Comparison of ENCODE assay signal across 1 cellular context in genomic region chr11:61004841-61005240, GRCh38.
TF ChIP-seq lines count a peak whose summit lies in the region.

No MANE protein-coding gene starts in this region.

TF ChIP-seq in HEK293, 187 proteins besides CTCF, POLR2A, EP300 and RAD21 (continued from another document):
- no peak for TF ChIP-seq ZNF26 (tag by site-specific recombination; IDR thresholded peaks at IDR 0.05)
- TF ChIP-seq ZNF184 (tag by site-specific recombination; IDR thresholded peaks at IDR 0.05), result no peak
- TF ChIP-seq ZEB2 (tag by site-specific recombination; IDR thresholded peaks at IDR 0.05), result no peak
- no peak for TF ChIP-seq MZF1 (tag by site-specific recombination; IDR thresholded peaks at IDR 0.05; ENCODE audit: borderline replicate concordance)
- TF ChIP-seq, protein P1, sequence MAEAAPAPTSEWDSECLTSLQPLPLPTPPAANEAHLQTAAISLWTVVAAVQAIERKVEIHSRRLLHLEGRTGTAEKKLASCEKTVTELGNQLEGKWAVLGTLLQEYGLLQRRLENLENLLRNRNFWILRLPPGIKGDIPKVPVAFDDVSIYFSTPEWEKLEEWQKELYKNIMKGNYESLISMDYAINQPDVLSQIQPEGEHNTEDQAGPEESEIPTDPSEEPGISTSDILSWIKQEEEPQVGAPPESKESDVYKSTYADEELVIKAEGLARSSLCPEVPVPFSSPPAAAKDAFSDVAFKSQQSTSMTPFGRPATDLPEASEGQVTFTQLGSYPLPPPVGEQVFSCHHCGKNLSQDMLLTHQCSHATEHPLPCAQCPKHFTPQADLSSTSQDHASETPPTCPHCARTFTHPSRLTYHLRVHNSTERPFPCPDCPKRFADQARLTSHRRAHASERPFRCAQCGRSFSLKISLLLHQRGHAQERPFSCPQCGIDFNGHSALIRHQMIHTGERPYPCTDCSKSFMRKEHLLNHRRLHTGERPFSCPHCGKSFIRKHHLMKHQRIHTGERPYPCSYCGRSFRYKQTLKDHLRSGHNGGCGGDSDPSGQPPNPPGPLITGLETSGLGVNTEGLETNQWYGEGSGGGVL (tag by site-specific recombination; IDR thresholded peaks at IDR 0.05), result no peak
- no peak for TF ChIP-seq ZNF404 (tag by site-specific recombination; IDR thresholded peaks at IDR 0.05)
- no peak for TF ChIP-seq KLF9 (tag by site-specific recombination; IDR thresholded peaks at IDR 0.05; ENCODE audit: low read depth)
- TF ChIP-seq ZNF211 (tag by site-specific recombination; IDR thresholded peaks at IDR 0.05; ENCODE audit: low read depth), result no peak
- TF ChIP-seq ZIC2 (tag by site-specific recombination; IDR thresholded peaks at IDR 0.05), result peak; percentile 66
